ENCODE assay signal across 27 cellular contexts in the genomic region with DNA sequence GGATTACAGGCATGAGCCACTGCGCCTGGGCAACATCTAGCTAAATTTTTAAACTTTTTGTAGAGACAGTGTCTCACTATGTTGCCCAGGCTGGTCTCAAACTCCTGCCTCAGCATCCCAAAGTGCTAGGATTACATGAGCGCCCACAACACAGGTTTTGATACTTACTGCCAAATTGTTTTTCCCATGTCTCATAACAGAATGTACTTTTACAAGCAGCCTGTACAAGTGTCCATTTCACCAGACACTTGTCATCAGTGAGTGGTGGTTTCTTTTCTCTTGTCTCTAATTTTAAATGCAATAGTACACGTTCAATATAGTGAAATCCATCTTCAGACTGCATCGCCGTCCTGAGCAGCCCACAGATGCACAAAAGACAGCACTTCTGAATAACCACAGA.
"Had no signal": no experiment of that assay in that cellular context is flagged by ENCODE, and none has a peak within 500 bp of the region (broad histone marks: within the 10 kb centered on the region; RNA-seq: fewer than 3 reads in every experiment).

No MANE protein-coding gene starts in this region.

- H3K4me3 ChIP-seq: adrenal gland, ascending aorta, hepatocyte, left ventricle myocardium inferior, pancreas, right lobe of liver, testis had no signal

- H3K4me1 ChIP-seq: adrenal gland, ascending aorta, left ventricle myocardium inferior, pancreas, right lobe of liver had no signal

- H3K27ac ChIP-seq: adrenal gland, ascending aorta, brain microvascular endothelial cell, hepatocyte, left ventricle myocardium inferior, neutrophil, pancreas, right lobe of liver, testis, WERI-Rb-1 had no signal

- H3K4me3 Mint-ChIP-seq: activated naive CD8-positive, alpha-beta T cell; natural killer cell; stimulated activated memory B cell treated with anti-CD40 and anti-IgM and Interleukin-4, amounts not matched to agents 10 μg/mL and 1 μg/mL and 100 μg/mL, for 72 hours; type B pancreatic cell had no signal

- H3K79me2 ChIP-seq: hepatocyte had no signal

- ATAC-seq: esophagus mucosa; natural killer cell; pancreas; right lobe of liver; stimulated activated memory B cell treated with anti-CD40 and anti-IgM and Interleukin-4, amounts not matched to agents 10 μg/mL and 1 μg/mL and 100 μg/mL, for 72 hours; T-cell had no signal

- H3K36me3 ChIP-seq: adrenal gland, ascending aorta, brain microvascular endothelial cell, left ventricle myocardium inferior, neutrophil, pancreas, right lobe of liver, WERI-Rb-1 had no signal

- DNase-seq: activated CD4-positive, CD25-positive, alpha-beta regulatory T cell treated with anti-CD3 and anti-CD28 coated beads, Interleukin-2, amount 50 U/mL, for 72 hours; activated naive CD4-positive, alpha-beta T cell; adrenal gland; brain microvascular endothelial cell; caudate nucleus; effector memory CD4-positive, alpha-beta T cell; foreskin melanocyte; kidney glomerular epithelial cell; left ventricle myocardium inferior; midbrain; natural killer cell; pancreas; right lobe of liver; small intestine; stimulated activated CD4-positive, alpha-beta T cell treated with anti-CD3 and anti-CD28 coated beads, Interleukin-2, amount 100 ng/mL, for 24 hours; T-cell; testis; WERI-Rb-1 had no signal

- H3K27me3 Mint-ChIP-seq: activated naive CD8-positive, alpha-beta T cell had no signal

- H3K36me3 Mint-ChIP-seq: activated naive CD8-positive, alpha-beta T cell; natural killer cell; stimulated activated memory B cell treated with anti-CD40 and anti-IgM and Interleukin-4, amounts not matched to agents 10 μg/mL and 1 μg/mL and 100 μg/mL, for 72 hours; T-cell; type B pancreatic cell had no signal

- H3K9me3 Mint-ChIP-seq: natural killer cell; stimulated activated memory B cell treated with anti-CD40 and anti-IgM and Interleukin-4, amounts not matched to agents 10 μg/mL and 1 μg/mL and 100 μg/mL, for 72 hours; T-cell; type B pancreatic cell had no signal

- FAIRE-seq: colon, pancreas, small intestine, TTC549 had no signal

- H3K4me2 ChIP-seq: hepatocyte had no signal

- H3K27ac Mint-ChIP-seq: activated naive CD8-positive, alpha-beta T cell; natural killer cell; stimulated activated memory B cell treated with anti-CD40 and anti-IgM and Interleukin-4, amounts not matched to agents 10 μg/mL and 1 μg/mL and 100 μg/mL, for 72 hours; type B pancreatic cell had no signal

- H3K27me3 ChIP-seq: adrenal gland, ascending aorta, brain microvascular endothelial cell, hepatocyte, pancreas, right lobe of liver, testis had no signal

- H3K9me3 ChIP-seq: adrenal gland, ascending aorta, neutrophil, pancreas, right lobe of liver, testis had no signal

- H2AFZ ChIP-seq: hepatocyte had no signal
